ENCODE assay signal across 15 cellular contexts in genomic region chr13:86464193-86464592, GRCh38.
DNase-seq lines count a peak whose midpoint lies in the region; ATAC-seq and TF ChIP-seq lines count a peak whose summit lies in the region.
"Had no signal": no experiment of that assay in that cellular context is flagged by ENCODE, and none has a peak within 500 bp of the region (broad histone marks: within the 10 kb centered on the region; RNA-seq: fewer than 3 reads in every experiment).

No MANE protein-coding gene starts in this region.

- H3K27ac ChIP-seq in GM23338 (ENCODE audit: low read depth), result no peak overlapping the region
- no peak overlapping the region for H3K27ac ChIP-seq in PC-3 (ENCODE audit: low read length)
- no peak overlapping the region for H3K27ac ChIP-seq in CD8-positive, alpha-beta memory T cell (ENCODE audit: low read depth, low read length)
- H3K27ac ChIP-seq: BLaER1, gastroesophageal sphincter, right lobe of liver had no signal

- H3K36me3 ChIP-seq in GM23338 (ENCODE audit: insufficient read depth) (no peaks in the 10 kb centered on the region), PC-3 (ENCODE audit: low read depth, low read length) (no peaks in the 10 kb centered on the region)
- no peaks in the 10 kb centered on the region for H3K36me3 ChIP-seq in CD8-positive, alpha-beta memory T cell (ENCODE audit: insufficient read depth, low read length)
- H3K36me3 ChIP-seq: BLaER1, gastroesophageal sphincter, right lobe of liver had no signal

- CTCF ChIA-PET in PC-3 (lab: Charles Lee), result no interaction called here
- CTCF ChIA-PET in CD8-positive, alpha-beta memory T cell (lab: Charles Lee), result no interaction called here

- H2AFZ ChIP-seq in GM23338 (no peak overlapping the region), PC-3 (ENCODE audit: low read length) (no peak overlapping the region)

- no peak overlapping the region for H3K4me3 ChIP-seq in GM23338
- H3K4me3 ChIP-seq in PC-3 (ENCODE audit: low read length), result no peak overlapping the region
- no peak overlapping the region for H3K4me3 ChIP-seq in epithelial cell of esophagus (ENCODE audit: low read length)
- H3K4me3 ChIP-seq in CD8-positive, alpha-beta memory T cell (ENCODE audit: low read length), result no peak overlapping the region
- H3K4me3 ChIP-seq: BLaER1, gastroesophageal sphincter, right lobe of liver had no signal

- no peak overlapping the region for H3K4me2 ChIP-seq in GM23338
- H3K4me2 ChIP-seq in PC-3 (ENCODE audit: low read length), result no peak overlapping the region
- H3K4me2 ChIP-seq: BLaER1 had no signal

- H3K4me1 Mint-ChIP-seq in GM23338, result peaks cover 5% of the 10 kb centered on the region; the same call in 2 of the 3 replicates
- H3K4me1 Mint-ChIP-seq in CD8-positive, alpha-beta memory T cell, result no peaks in the 10 kb centered on the region
- H3K4me1 Mint-ChIP-seq: stimulated activated naive CD8-positive, alpha-beta T cell treated with anti-CD3 and anti-CD28 coated beads, Interleukin-15, amount 100 ng/mL, for 72 hours had no signal

- no peaks in the 10 kb centered on the region for H3K9me2 ChIP-seq in GM23338 (ENCODE audit: insufficient read depth)
- no peaks in the 10 kb centered on the region for H3K9me2 ChIP-seq in PC-3 (replicated peaks; ENCODE audit: low read length)

- H3K9me3 ChIP-seq in PC-3 (ENCODE audit: low read length), result no peaks in the 10 kb centered on the region
- H3K9me3 ChIP-seq in CD8-positive, alpha-beta memory T cell (ENCODE audit: low read length), result no peaks in the 10 kb centered on the region
- H3K9me3 ChIP-seq: BLaER1, right lobe of liver had no signal

- peaks cover 3% of the 10 kb centered on the region; the same call in 1 of the 3 replicates for H3K9me3 Mint-ChIP-seq in GM23338
- peaks cover 0 to 30% (median 7%) of the 10 kb centered on the region in 5 donors for H3K9me3 Mint-ChIP-seq in CD8-positive, alpha-beta memory T cell

- H3K4me1 ChIP-seq in GM23338 (ENCODE audit: insufficient read depth) (0 out of 2 replicates have a peak, but pooled peaks cover 4% of the 10 kb centered on the region), PC-3 (ENCODE audit: insufficient read depth, low read length) (no peaks in the 10 kb centered on the region)
- no peaks in the 10 kb centered on the region for H3K4me1 ChIP-seq in CD8-positive, alpha-beta memory T cell (ENCODE audit: insufficient read depth, low read length)
- H3K4me1 ChIP-seq: BLaER1, gastroesophageal sphincter, right lobe of liver had no signal

- H4K20me1 ChIP-seq in GM23338 (replicated peaks; ENCODE audit: insufficient read depth), result no peaks in the 10 kb centered on the region
- H4K20me1 ChIP-seq in PC-3 (ENCODE audit: low read length), result no peaks in the 10 kb centered on the region
- H4K20me1 ChIP-seq: BLaER1 had no signal

- H3K9ac ChIP-seq in PC-3 (ENCODE audit: low read length), result no peak overlapping the region
- H3K9ac ChIP-seq: BLaER1 had no signal

- H3K36me3 Mint-ChIP-seq in GM23338 (ENCODE audit: low read depth), result no peaks in the 10 kb centered on the region; the same call in 2 of the 3 replicates
- H3K36me3 Mint-ChIP-seq in CD8-positive, alpha-beta memory T cell, result no peaks in the 10 kb centered on the region

- H3F3A ChIP-seq in GM23338 (replicated peaks; ENCODE audit: low read depth), result no peaks in the 10 kb centered on the region
- no peaks in the 10 kb centered on the region for H3F3A ChIP-seq in PC-3 (ENCODE audit: low read length, unreplicated experiment)

- H3K27me3 ChIP-seq in GM23338 (ENCODE audit: insufficient read depth), result no peaks in the 10 kb centered on the region
- no peaks in the 10 kb centered on the region for H3K27me3 ChIP-seq in PC-3 (ENCODE audit: low read length)
- H3K27me3 ChIP-seq in CD8-positive, alpha-beta memory T cell (ENCODE audit: insufficient read depth, low read length, poor library complexity, severe bottlenecking), result no peaks in the 10 kb centered on the region
- H3K27me3 ChIP-seq: BLaER1, gastroesophageal sphincter, right lobe of liver had no signal

- no peak for ATAC-seq in GM23338
- ATAC-seq in PC-3, result peak; percentile 43; the same call in 1 of the 2 replicates
- no peak for ATAC-seq in activated CD4-positive, CD25-positive, alpha-beta regulatory T cell treated with anti-CD3 and anti-CD28 coated beads, Interleukin-2, amount 50 U/mL, for 24 hours
- ATAC-seq: gastroesophageal sphincter; right lobe of liver; stimulated activated naive CD8-positive, alpha-beta T cell treated with anti-CD3 and anti-CD28 coated beads, Interleukin-15, amount 100 ng/mL, for 72 hours had no signal

- POLR2A ChIA-PET in PC-3 (lab: Charles Lee; ENCODE audit: unreplicated experiment), result no interaction called here
- POLR2A ChIA-PET in CD8-positive, alpha-beta memory T cell (lab: Charles Lee), result no interaction called here

- no peaks in the 10 kb centered on the region for H3K79me2 ChIP-seq in GM23338 (replicated peaks; ENCODE audit: insufficient read depth)
- H3K79me2 ChIP-seq in PC-3 (ENCODE audit: low read length), result no peaks in the 10 kb centered on the region

- BruUV-seq in PC-3 (replicated peaks; lab: Mats Ljungman, UMichigan), result no TSS peak

- intact Hi-C loops in PC-3 (cut with micrococcal nuclease), result loop anchor here (1.0 to 10.0 kb wide), 5 partner anchors 271 to 811 kb away; no protein-coding TSS in a partner anchor

- H3K27me3 Mint-ChIP-seq in GM23338 (ENCODE audit: insufficient read depth, low read depth, poor library complexity), result no peaks in the 10 kb centered on the region
- no peaks in the 10 kb centered on the region for H3K27me3 Mint-ChIP-seq in CD8-positive, alpha-beta memory T cell
- H3K27me3 Mint-ChIP-seq: stimulated activated naive CD8-positive, alpha-beta T cell treated with anti-CD3 and anti-CD28 coated beads, Interleukin-15, amount 100 ng/mL, for 72 hours had no signal

- no peak overlapping the region for H3K4me3 Mint-ChIP-seq in GM23338
- H3K4me3 Mint-ChIP-seq in CD8-positive, alpha-beta memory T cell, result no peak overlapping the region
- H3K4me3 Mint-ChIP-seq: stimulated activated naive CD8-positive, alpha-beta T cell treated with anti-CD3 and anti-CD28 coated beads, Interleukin-15, amount 100 ng/mL, for 72 hours had no signal

- DNase-seq in A172 (ENCODE audit: low spot score) (peak; percentile 8), GM23338 (ENCODE audit: low spot score) (peak; percentile 40), PC-3 (peak; percentile 18), epithelial cell of esophagus (ENCODE audit: low read depth) (peak; percentile 12), NOMO-1 treated with DMSO at 0.1 percent for 48 hours (lab: John Stamatoyannopoulos, UW; ENCODE audit: unreplicated experiment) (no peak)
- DNase-seq in CD8-positive, alpha-beta memory T cell, result no peak
- DNase-seq in activated CD4-positive, alpha-beta T cell treated with anti-CD3 and anti-CD28 coated beads, Interleukin-2, amount 50 U/mL, for 4 hours, result no peak
- DNase-seq: activated T-cell treated with anti-CD3 and anti-CD28 coated beads, Interleukin-2, amount 50 U/mL, for 48 hours; amygdala; NCI-H1930; right lobe of liver; stimulated activated naive CD8-positive, alpha-beta T cell treated with anti-CD3 and anti-CD28 coated beads, Interleukin-15, amount 100 ng/mL, for 72 hours had no signal

- H3K27ac Mint-ChIP-seq in GM23338, result no peak overlapping the region
- no peak overlapping the region for H3K27ac Mint-ChIP-seq in CD8-positive, alpha-beta memory T cell
- H3K27ac Mint-ChIP-seq: stimulated activated naive CD8-positive, alpha-beta T cell treated with anti-CD3 and anti-CD28 coated beads, Interleukin-15, amount 100 ng/mL, for 72 hours had no signal

- TF ChIP-seq CTCF in GM23338 (conservative IDR thresholded peaks at IDR 0.05; ENCODE audit: low read depth in 2 of 2), result peak; percentile 50 to 61
- TF ChIP-seq CTCF in PC-3 (conservative IDR thresholded peaks at IDR 0.05; ENCODE audit: low read depth, low read length), result no peak; the same call in 1 of the 2 replicates
- TF ChIP-seq CTCF in epithelial cell of esophagus (IDR thresholded peaks at IDR 0.05; ENCODE audit: insufficient read depth, low read depth, low read length, missing control alignments), result peak; percentile 33

TF ChIP-seq in GM23338, 12 proteins besides CTCF, POLR2A, EP300 and RAD21:
- TF ChIP-seq REST (IDR thresholded peaks at IDR 0.05; ENCODE audit: unreplicated experiment), result no peak
- no peak for TF ChIP-seq POLR2AphosphoS5 (IDR thresholded peaks at IDR 0.05; ENCODE audit: low read depth)

Comparison
In these comparisons a context has a peak if more than half of its experiments do, and no peak if none do; other contexts are left out.
1. DNase-seq: peak in A172 (single experiment), GM23338 (single experiment), PC-3 (single experiment) and epithelial cell of esophagus (single experiment); none in CD8-positive, alpha-beta memory T cell (0 of 5), activated CD4-positive, alpha-beta T cell treated with anti-CD3 and anti-CD28 coated beads, Interleukin-2, amount 50 U/mL, for 4 hours (0 of 2) and NOMO-1 treated with DMSO at 0.1 percent for 48 hours (single experiment).